Comparison of ENCODE assay signal across 22 cellular contexts in genomic region chr1:40053138-40053887, GRCh38. TPM values are rescaled to one million over a fixed set of nuclear protein-coding genes. Genes with fewer than 3 reads are reported as not detected.
DNase-seq lines count a peak whose midpoint lies in the region; ATAC-seq lines count a peak whose summit lies in the region.
"Had no signal": no experiment of that assay in that cellular context is flagged by ENCODE, and none has a peak within 500 bp of the region (broad histone marks: within the 10 kb centered on the region; RNA-seq: fewer than 3 reads in every experiment).

No MANE protein-coding gene starts in this region.

- H3K27me3 ChIP-seq in CD4-positive, CD25-positive, alpha-beta regulatory T cell (ENCODE audit: control insufficient read depth, insufficient read depth, low read length) = no peaks in the 10 kb centered on the region
- H3K27me3 ChIP-seq: hepatocyte, suprapubic skin had no signal

- H3K36me3 Mint-ChIP-seq in activated CD4-positive, alpha-beta memory T cell treated with anti-CD3 and anti-CD28 coated beads for 36 hours = peaks cover 32% of the 10 kb centered on the region
- peaks cover 85% of the 10 kb centered on the region for H3K36me3 Mint-ChIP-seq in activated CD4-positive, alpha-beta memory T cell treated with anti-CD3 and anti-CD28 coated beads, Interleukin-2, amount 10 ng/mL, durations not matched to agents 7 days and 5 days (ENCODE audit: low read depth)
- H3K36me3 Mint-ChIP-seq in CD4-positive, CD25-positive, alpha-beta regulatory T cell = peaks cover 40% of the 10 kb centered on the region
- H3K36me3 Mint-ChIP-seq in activated naive CD8-positive, alpha-beta T cell treated with anti-CD3 and anti-CD28 coated beads, Interleukin-2, amount 50 U/mL, for 24 hours (ENCODE audit: low read depth) = peaks cover 63% of the 10 kb centered on the region
- peaks cover 16% of the 10 kb centered on the region in 2 donors for H3K36me3 Mint-ChIP-seq in naive B cell

- peaks cover 91% of the 10 kb centered on the region for H3K4me1 ChIP-seq in CD4-positive, CD25-positive, alpha-beta regulatory T cell (ENCODE audit: control insufficient read depth, insufficient read depth, low read length, poor library complexity, severe bottlenecking)

- H3K4me3 Mint-ChIP-seq in activated CD4-positive, alpha-beta memory T cell treated with anti-CD3 and anti-CD28 coated beads for 36 hours = no peak overlapping the region
- H3K4me3 Mint-ChIP-seq in activated CD4-positive, alpha-beta memory T cell treated with anti-CD3 and anti-CD28 coated beads, Interleukin-2, amount 10 ng/mL, durations not matched to agents 7 days and 5 days = no peak overlapping the region
- H3K4me3 Mint-ChIP-seq in CD4-positive, CD25-positive, alpha-beta regulatory T cell = peak overlapping the region; percentile 24 to 57 (median 44)
- H3K4me3 Mint-ChIP-seq in activated naive CD8-positive, alpha-beta T cell treated with anti-CD3 and anti-CD28 coated beads, Interleukin-2, amount 50 U/mL, for 24 hours = no peak overlapping the region
- peak overlapping the region in 7 of 8 donors; percentile 6 to 70 (median 25) for H3K4me3 Mint-ChIP-seq in naive B cell
- H3K4me3 Mint-ChIP-seq: T-helper 2 cell treated with Interferon-gamma antibody and Interleukin-4, amounts not matched to agents 5 μg/mL and 100 μg/mL, for 36 hours; WTC11 had no signal

- H3K9me3 ChIP-seq in CD4-positive, CD25-positive, alpha-beta regulatory T cell (ENCODE audit: control insufficient read depth in 2 of 2, low read length in 2 of 2) = no peaks in the 10 kb centered on the region
- H3K9me3 ChIP-seq: suprapubic skin had no signal

- peak overlapping the region; percentile 21 for H3K4me3 ChIP-seq in CD4-positive, CD25-positive, alpha-beta regulatory T cell (ENCODE audit: low read depth, low read length)
- H3K4me3 ChIP-seq: coronary artery, hepatocyte, PC-9, suprapubic skin had no signal

- H3K27ac ChIP-seq in CD4-positive, CD25-positive, alpha-beta regulatory T cell (ENCODE audit: insufficient read depth, low read length, poor library complexity, severe bottlenecking) = peak overlapping the region; percentile 20
- H3K27ac ChIP-seq: C4-2B, coronary artery, hepatocyte, PC-9, suprapubic skin had no signal

- no peak for DNase-seq in activated CD4-positive, alpha-beta memory T cell treated with anti-CD3 and anti-CD28 coated beads for 36 hours
- DNase-seq in activated CD4-positive, alpha-beta memory T cell treated with anti-CD3 and anti-CD28 coated beads, Interleukin-2, amount 10 ng/mL, durations not matched to agents 7 days and 5 days = no peak
- no peak for DNase-seq in CD4-positive, CD25-positive, alpha-beta regulatory T cell
- DNase-seq in activated naive CD8-positive, alpha-beta T cell treated with anti-CD3 and anti-CD28 coated beads, Interleukin-2, amount 50 U/mL, for 24 hours = no peak
- DNase-seq in naive B cell (no peak), NCI-H69 (lab: John Stamatoyannopoulos, UW) (no peak), NCI-H446 treated with DMSO at 0.1 percent for 48 hours (lab: John Stamatoyannopoulos, UW) (no peak), NCI-H2029 treated with DMSO at 0.1 percent for 48 hours (lab: John Stamatoyannopoulos, UW) (no peak)
- DNase-seq: activated naive CD4-positive, alpha-beta T cell; DMS79 treated with DMSO at 0.1 percent for 48 hours; HCEC 1CT; islet precursor cell; NCI-H1417 treated with DMSO at 0.1 percent for 48 hours; NCI-H2171 treated with DMSO at 0.1 percent for 48 hours; stimulated activated CD4-positive, alpha-beta T cell treated with anti-CD3 and anti-CD28 coated beads, Interleukin-12 subunit alpha, Interleukin-12 subunit beta, amount 100 ng/mL, for 4 hours had no signal

- H3K4me1 Mint-ChIP-seq in activated CD4-positive, alpha-beta memory T cell treated with anti-CD3 and anti-CD28 coated beads for 36 hours (ENCODE audit: low read depth) = peaks cover 83% of the 10 kb centered on the region
- peaks cover 88% of the 10 kb centered on the region for H3K4me1 Mint-ChIP-seq in activated CD4-positive, alpha-beta memory T cell treated with anti-CD3 and anti-CD28 coated beads, Interleukin-2, amount 10 ng/mL, durations not matched to agents 7 days and 5 days
- peaks cover 27 to 98% (median 76%) of the 10 kb centered on the region in 4 donors for H3K4me1 Mint-ChIP-seq in CD4-positive, CD25-positive, alpha-beta regulatory T cell
- peaks cover 91% of the 10 kb centered on the region for H3K4me1 Mint-ChIP-seq in activated naive CD8-positive, alpha-beta T cell treated with anti-CD3 and anti-CD28 coated beads, Interleukin-2, amount 50 U/mL, for 24 hours
- peaks cover 59 to 93% (median 84%) of the 10 kb centered on the region in 3 donors for H3K4me1 Mint-ChIP-seq in naive B cell

- no peaks in the 10 kb centered on the region for H3K9me3 Mint-ChIP-seq in activated CD4-positive, alpha-beta memory T cell treated with anti-CD3 and anti-CD28 coated beads for 36 hours
- H3K9me3 Mint-ChIP-seq in activated CD4-positive, alpha-beta memory T cell treated with anti-CD3 and anti-CD28 coated beads, Interleukin-2, amount 10 ng/mL, durations not matched to agents 7 days and 5 days = no peaks in the 10 kb centered on the region
- no peaks in the 10 kb centered on the region for H3K9me3 Mint-ChIP-seq in CD4-positive, CD25-positive, alpha-beta regulatory T cell
- H3K9me3 Mint-ChIP-seq in activated naive CD8-positive, alpha-beta T cell treated with anti-CD3 and anti-CD28 coated beads, Interleukin-2, amount 50 U/mL, for 24 hours = no peaks in the 10 kb centered on the region
- no peaks in the 10 kb centered on the region for H3K9me3 Mint-ChIP-seq in naive B cell
- H3K9me3 Mint-ChIP-seq: T-helper 2 cell treated with Interferon-gamma antibody and Interleukin-4, amounts not matched to agents 5 μg/mL and 100 μg/mL, for 36 hours; WTC11 had no signal

- intact Hi-C loops in activated CD4-positive, alpha-beta memory T cell treated with anti-CD3 and anti-CD28 coated beads for 36 hours (cut with micrococcal nuclease) = no loop called here

- ATAC-seq in CD4-positive, CD25-positive, alpha-beta regulatory T cell (ENCODE audit: low read depth in 2 of 2) = no peak
- ATAC-seq in activated naive CD8-positive, alpha-beta T cell treated with anti-CD3 and anti-CD28 coated beads, Interleukin-2, amount 50 U/mL, for 24 hours = no peak
- no peak for ATAC-seq in naive B cell (ENCODE audit: low read depth in 2 of 2)
- ATAC-seq: WTC11 had no signal

- H3K36me3 ChIP-seq in CD4-positive, CD25-positive, alpha-beta regulatory T cell (ENCODE audit: control insufficient read depth, insufficient read depth, low read length) = peaks cover 51% of the 10 kb centered on the region

- CTCF ChIA-PET in activated CD4-positive, alpha-beta memory T cell treated with anti-CD3 and anti-CD28 coated beads for 36 hours (lab: Charles Lee) = interaction anchor here (0.6 to 1.4 kb wide), 2 partner anchors 32 to 188 kb away, joined by 3 to 4 read pairs; no protein-coding TSS in a partner anchor
- CTCF ChIA-PET in activated CD4-positive, alpha-beta memory T cell treated with anti-CD3 and anti-CD28 coated beads, Interleukin-2, amount 10 ng/mL, durations not matched to agents 7 days and 5 days (lab: Charles Lee) = interaction anchor here (0.6 to 1.1 kb wide), 2 partner anchors 21 to 132 kb away, joined by 3 to 4 read pairs; no protein-coding TSS in a partner anchor

- no peaks in the 10 kb centered on the region for H3K27me3 Mint-ChIP-seq in activated CD4-positive, alpha-beta memory T cell treated with anti-CD3 and anti-CD28 coated beads for 36 hours
- H3K27me3 Mint-ChIP-seq in activated CD4-positive, alpha-beta memory T cell treated with anti-CD3 and anti-CD28 coated beads, Interleukin-2, amount 10 ng/mL, durations not matched to agents 7 days and 5 days = no peaks in the 10 kb centered on the region
- no peaks in the 10 kb centered on the region for H3K27me3 Mint-ChIP-seq in CD4-positive, CD25-positive, alpha-beta regulatory T cell
- no peaks in the 10 kb centered on the region for H3K27me3 Mint-ChIP-seq in activated naive CD8-positive, alpha-beta T cell treated with anti-CD3 and anti-CD28 coated beads, Interleukin-2, amount 50 U/mL, for 24 hours
- no peaks in the 10 kb centered on the region for H3K27me3 Mint-ChIP-seq in naive B cell

- POLR2A ChIA-PET in activated CD4-positive, alpha-beta memory T cell treated with anti-CD3 and anti-CD28 coated beads for 36 hours (lab: Charles Lee) = no interaction called here
- POLR2A ChIA-PET in activated CD4-positive, alpha-beta memory T cell treated with anti-CD3 and anti-CD28 coated beads, Interleukin-2, amount 10 ng/mL, durations not matched to agents 7 days and 5 days (lab: Charles Lee) = interaction anchor here (1.0 to 2.4 kb wide), 2 partner anchors 9 to 13 kb away, joined by 3 to 11 read pairs; partner anchors contain the start of gene CAP1

- peak overlapping the region; percentile 57 for H3K27ac Mint-ChIP-seq in activated CD4-positive, alpha-beta memory T cell treated with anti-CD3 and anti-CD28 coated beads for 36 hours
- H3K27ac Mint-ChIP-seq in activated CD4-positive, alpha-beta memory T cell treated with anti-CD3 and anti-CD28 coated beads, Interleukin-2, amount 10 ng/mL, durations not matched to agents 7 days and 5 days = no peak overlapping the region
- peak overlapping the region; percentile 69 to 90 (median 77) for H3K27ac Mint-ChIP-seq in CD4-positive, CD25-positive, alpha-beta regulatory T cell
- H3K27ac Mint-ChIP-seq in activated naive CD8-positive, alpha-beta T cell treated with anti-CD3 and anti-CD28 coated beads, Interleukin-2, amount 50 U/mL, for 24 hours = peak overlapping the region; percentile 41
- H3K27ac Mint-ChIP-seq in naive B cell = peak overlapping the region; percentile 33 to 91 (median 80)
- H3K27ac Mint-ChIP-seq: T-helper 2 cell treated with Interferon-gamma antibody and Interleukin-4, amounts not matched to agents 5 μg/mL and 100 μg/mL, for 36 hours had no signal

RNA-seq across cellular contexts. Expression of gene CAP1, which starts 12.8 kb away (rescaled TPM):
- total RNA-seq in activated CD4-positive, alpha-beta memory T cell treated with anti-CD3 and anti-CD28 coated beads for 36 hours = 100 to 1,000 TPM; 616 to 633 TPM
- 100 to 1,000 TPM; 890 to 908 TPM for total RNA-seq in activated CD4-positive, alpha-beta memory T cell treated with anti-CD3 and anti-CD28 coated beads, Interleukin-2, amount 10 ng/mL, durations not matched to agents 7 days and 5 days
- total RNA-seq in CD4-positive, CD25-positive, alpha-beta regulatory T cell = 322 TPM
- polyA plus RNA-seq in CD4-positive, CD25-positive, alpha-beta regulatory T cell = 100 to 1,000 TPM; 608 to 806 (median 709) TPM
- 100 to 1,000 TPM; 550 to 750 (median 592) TPM for polyA plus RNA-seq in naive B cell (ENCODE audit: low read depth in 6 of 6)

RNA-seq across cellular contexts. Expression of gene PPT1, which starts 43.7 kb away (rescaled TPM):
- total RNA-seq in activated CD4-positive, alpha-beta memory T cell treated with anti-CD3 and anti-CD28 coated beads for 36 hours = 10 to 100 TPM; 67.1 to 67.4 TPM
- total RNA-seq in activated CD4-positive, alpha-beta memory T cell treated with anti-CD3 and anti-CD28 coated beads, Interleukin-2, amount 10 ng/mL, durations not matched to agents 7 days and 5 days = 10 to 100 TPM; 76.9 to 83.4 TPM
- 44.2 TPM for total RNA-seq in CD4-positive, CD25-positive, alpha-beta regulatory T cell
- 100 to 1,000 TPM; 173 to 219 (median 201) TPM for polyA plus RNA-seq in CD4-positive, CD25-positive, alpha-beta regulatory T cell
- polyA plus RNA-seq in naive B cell (ENCODE audit: low read depth in 6 of 6) = 100 to 1,000 TPM; 110 to 213 (median 133) TPM

Comparison
In these comparisons a context has a peak if more than half of its experiments do, and no peak if none do; other contexts are left out.
1. H3K4me3 Mint-ChIP-seq: peak in CD4-positive, CD25-positive, alpha-beta regulatory T cell (4 of 4) and naive B cell (7 of 8); none in activated CD4-positive, alpha-beta memory T cell treated with anti-CD3 and anti-CD28 coated beads for 36 hours (single experiment), activated CD4-positive, alpha-beta memory T cell treated with anti-CD3 and anti-CD28 coated beads, Interleukin-2, amount 10 ng/mL, durations not matched to agents 7 days and 5 days (single experiment) and activated naive CD8-positive, alpha-beta T cell treated with anti-CD3 and anti-CD28 coated beads, Interleukin-2, amount 50 U/mL, for 24 hours (single experiment).